9 cellular contexts compared by ENCODE assay signal in the genomic region with DNA sequence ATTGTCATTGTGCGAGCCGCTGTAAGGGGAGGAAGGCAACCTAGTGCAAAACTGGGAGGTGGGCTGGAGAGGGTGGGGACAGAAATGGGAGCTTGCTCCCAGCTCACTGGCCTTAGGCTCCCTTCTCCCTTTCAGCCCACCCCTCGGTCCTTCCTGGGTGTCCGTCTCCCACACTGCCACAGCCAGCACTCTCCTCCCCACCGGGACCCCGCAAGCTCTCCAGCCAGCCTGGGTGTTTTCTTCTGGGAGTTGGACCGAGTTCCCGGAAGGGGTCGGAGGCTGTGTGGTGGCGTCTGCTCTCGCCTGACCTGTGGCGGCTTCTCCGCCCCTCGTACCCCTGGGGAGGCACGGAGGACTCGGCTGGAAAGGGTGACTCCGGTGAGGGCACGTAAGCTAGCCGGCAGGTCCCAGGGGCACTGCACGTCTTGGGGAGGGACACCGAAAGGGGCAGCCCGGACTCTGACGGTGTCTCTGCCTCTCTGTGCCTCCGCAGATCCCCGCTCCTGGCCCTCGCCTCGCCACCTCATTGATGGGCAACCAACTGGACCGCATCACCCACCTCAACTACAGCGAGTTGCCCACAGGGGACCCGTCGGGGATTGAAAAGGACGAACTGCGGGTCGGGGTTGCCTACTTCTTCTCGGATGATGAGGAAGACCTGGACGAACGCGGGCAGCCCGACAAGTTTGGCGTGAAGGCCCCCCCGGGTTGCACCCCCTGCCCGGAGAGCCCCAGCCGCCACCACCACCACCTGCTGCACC. TPM values are rescaled to one million over a fixed set of nuclear protein-coding genes. Genes with fewer than 3 reads are reported as not detected.
DNase-seq lines count a peak whose midpoint lies in the region; ATAC-seq and TF ChIP-seq lines count a peak whose summit lies in the region.
"Had no signal": no experiment of that assay in that cellular context is flagged by ENCODE, and none has a peak within 500 bp of the region (broad histone marks: within the 10 kb centered on the region; RNA-seq: fewer than 3 reads in every experiment).

No MANE protein-coding gene starts in this region.

- intact Hi-C loops in PC-3 (cut with micrococcal nuclease) (loop anchor here (1.0 to 5.0 kb wide), 3 partner anchors 116 to 269 kb away; no protein-coding TSS in a partner anchor), heart left ventricle (cut with DNase I) (loop anchor here in 1 of 10 donors (2.0 to 10.0 kb wide), 3 partner anchors 205 to 941 kb away; no protein-coding TSS in a partner anchor), prostate gland (cut with DNase I) (no loop called here)

- H3K9ac ChIP-seq in PC-3 (ENCODE audit: low read length), result peak overlapping the region; percentile 85
- no peak overlapping the region for H3K9ac ChIP-seq in Karpas-422 (ENCODE audit: low read length)

- H2AFZ ChIP-seq in PC-3 (ENCODE audit: low read length) (peak overlapping the region; percentile 37; the same call in 1 of the 2 replicates), Karpas-422 (ENCODE audit: low read length) (no peak overlapping the region)

- TF ChIP-seq POLR2A in heart left ventricle (IDR thresholded peaks at IDR 0.05) (no peak), prostate gland (IDR thresholded peaks at IDR 0.05) (no peak)

- H3K9me2 ChIP-seq in PC-3 (replicated peaks; ENCODE audit: low read length), result no peaks in the 10 kb centered on the region
- H3K9me2 ChIP-seq in Karpas-422 (replicated peaks; ENCODE audit: insufficient read depth, low read length), result no peaks in the 10 kb centered on the region

- 0 out of 2 replicates have a peak, but pooled peaks have one; percentile 0 for ATAC-seq in PC-3
- ATAC-seq in heart left ventricle, result no peak
- ATAC-seq in HG02763 (IDR thresholded peaks at IDR 0.05; ENCODE audit: unreplicated experiment), result no peak
- no peak for ATAC-seq in activated CD8-positive, alpha-beta T cell treated with anti-CD3 and anti-CD28 coated beads, Interleukin-2, amount 10 ng/mL, durations not matched to agents 7 days and 5 days

- no peaks in the 10 kb centered on the region for H3K36me3 Mint-ChIP-seq in T-helper 2 cell treated with Interferon-gamma antibody and Interleukin-4, amounts not matched to agents 5 μg/mL and 100 μg/mL, for 36 hours (ENCODE audit: low read depth)
- H3K36me3 Mint-ChIP-seq in activated CD8-positive, alpha-beta T cell treated with anti-CD3 and anti-CD28 coated beads, Interleukin-2, amount 10 ng/mL, durations not matched to agents 7 days and 5 days (ENCODE audit: low read depth), result peaks cover 4% of the 10 kb centered on the region
- H3K36me3 Mint-ChIP-seq: IgD-negative memory B cell had no signal

- H3K4me1 Mint-ChIP-seq in T-helper 2 cell treated with Interferon-gamma antibody and Interleukin-4, amounts not matched to agents 5 μg/mL and 100 μg/mL, for 36 hours (ENCODE audit: low read depth), result no peaks in the 10 kb centered on the region
- H3K4me1 Mint-ChIP-seq in activated CD8-positive, alpha-beta T cell treated with anti-CD3 and anti-CD28 coated beads, Interleukin-2, amount 10 ng/mL, durations not matched to agents 7 days and 5 days (ENCODE audit: low read depth), result no peaks in the 10 kb centered on the region

- peaks cover 31% of the 10 kb centered on the region for H3K4me1 ChIP-seq in PC-3 (ENCODE audit: insufficient read depth, low read length)
- H3K4me1 ChIP-seq in heart left ventricle, result peaks cover 0 to 40% (median 20%) of the 10 kb centered on the region in 12 donors
- H3K4me1 ChIP-seq in prostate gland (replicated peaks), result no peaks in the 10 kb centered on the region
- no peaks in the 10 kb centered on the region for H3K4me1 ChIP-seq in Karpas-422 (ENCODE audit: low read length)

- WGBS in heart left ventricle, 4 donors, result 4% methylated on average over 22 to 43 of the region's 43 CpGs
- 4% methylated on average over 41 of the region's 43 CpGs for WGBS in prostate gland

- H3K4me3 ChIP-seq in PC-3 (ENCODE audit: low read length), result peak overlapping the region; percentile 91
- peak overlapping the region in 11 of 12 donors; percentile 34 to 64 (median 56) for H3K4me3 ChIP-seq in heart left ventricle
- H3K4me3 ChIP-seq in prostate gland, result peak overlapping the region; percentile 55 to 56
- no peak overlapping the region for H3K4me3 ChIP-seq in Karpas-422 (ENCODE audit: low read length)

- H3K27me3 ChIP-seq in PC-3 (ENCODE audit: low read length) (no peaks in the 10 kb centered on the region), heart left ventricle (peaks cover 4 to 67% (median 28%) of the 10 kb centered on the region in 9 donors), prostate gland (replicated peaks; ENCODE audit: insufficient read depth) (no peaks in the 10 kb centered on the region), Karpas-422 (ENCODE audit: low read length) (no peaks in the 10 kb centered on the region)

- no peaks in the 10 kb centered on the region for H3F3A ChIP-seq in PC-3 (ENCODE audit: low read length, unreplicated experiment)

- H3K9me3 ChIP-seq in PC-3 (ENCODE audit: low read length) (no peaks in the 10 kb centered on the region), heart left ventricle (no peaks in the 10 kb centered on the region), prostate gland (no peaks in the 10 kb centered on the region), Karpas-422 (ENCODE audit: low read length) (peaks cover 7% of the 10 kb centered on the region; the same call in 1 of the 2 replicates)

- peaks cover 61% of the 10 kb centered on the region for H3K27me3 Mint-ChIP-seq in T-helper 2 cell treated with Interferon-gamma antibody and Interleukin-4, amounts not matched to agents 5 μg/mL and 100 μg/mL, for 36 hours (ENCODE audit: low read depth)
- H3K27me3 Mint-ChIP-seq in activated CD8-positive, alpha-beta T cell treated with anti-CD3 and anti-CD28 coated beads, Interleukin-2, amount 10 ng/mL, durations not matched to agents 7 days and 5 days (ENCODE audit: low read depth), result peaks cover 50% of the 10 kb centered on the region

- no peak overlapping the region for H3K4me3 Mint-ChIP-seq in T-helper 2 cell treated with Interferon-gamma antibody and Interleukin-4, amounts not matched to agents 5 μg/mL and 100 μg/mL, for 36 hours
- H3K4me3 Mint-ChIP-seq in activated CD8-positive, alpha-beta T cell treated with anti-CD3 and anti-CD28 coated beads, Interleukin-2, amount 10 ng/mL, durations not matched to agents 7 days and 5 days, result no peak overlapping the region

- H3K79me2 ChIP-seq in PC-3 (ENCODE audit: low read length) (peaks cover 52% of the 10 kb centered on the region), Karpas-422 (ENCODE audit: low read length) (no peaks in the 10 kb centered on the region)

- TSS peak; percentile 8 for BruUV-seq in PC-3 (replicated peaks; lab: Mats Ljungman, UMichigan)

- POLR2A ChIA-PET in PC-3 (lab: Charles Lee; ENCODE audit: unreplicated experiment), result interaction anchor here (0.5 to 3.4 kb wide), 3 partner anchors 117 to 394 kb away, joined by 3 to 21 read pairs (median 5); no protein-coding TSS in a partner anchor
- POLR2A ChIA-PET in activated CD8-positive, alpha-beta T cell treated with anti-CD3 and anti-CD28 coated beads, Interleukin-2, amount 10 ng/mL, durations not matched to agents 7 days and 5 days (lab: Charles Lee), result no interaction called here

- no peaks in the 10 kb centered on the region for H3K9me3 Mint-ChIP-seq in T-helper 2 cell treated with Interferon-gamma antibody and Interleukin-4, amounts not matched to agents 5 μg/mL and 100 μg/mL, for 36 hours
- no peaks in the 10 kb centered on the region for H3K9me3 Mint-ChIP-seq in activated CD8-positive, alpha-beta T cell treated with anti-CD3 and anti-CD28 coated beads, Interleukin-2, amount 10 ng/mL, durations not matched to agents 7 days and 5 days (ENCODE audit: insufficient read depth)

- H4K20me1 ChIP-seq in PC-3 (ENCODE audit: low read length) (peaks cover 8% of the 10 kb centered on the region; the same call in 1 of the 2 replicates), Karpas-422 (ENCODE audit: insufficient read depth, low read depth, low read length) (no peaks in the 10 kb centered on the region)

- TF ChIP-seq CTCF in PC-3 (conservative IDR thresholded peaks at IDR 0.05; ENCODE audit: low read depth, low read length) (no peak), heart left ventricle (IDR thresholded peaks at IDR 0.05) (no peak), prostate gland (IDR thresholded peaks at IDR 0.05) (no peak)

- DNase-seq in DMS79 treated with DMSO at 0.1 percent for 48 hours (lab: John Stamatoyannopoulos, UW) (peak; percentile 48), PC-3 (peak; percentile 12), heart left ventricle (peak in 4 of 5 donors; percentile 9 to 54 (median 22)), prostate gland (ENCODE audit: low spot score) (peak; percentile 6), Karpas-422 (no peak)
- DNase-seq in T-helper 2 cell treated with Interferon-gamma antibody and Interleukin-4, amounts not matched to agents 5 μg/mL and 100 μg/mL, for 36 hours (ENCODE audit: low spot score), result no peak
- DNase-seq in activated CD8-positive, alpha-beta T cell treated with anti-CD3 and anti-CD28 coated beads, Interleukin-2, amount 10 ng/mL, durations not matched to agents 7 days and 5 days, result no peak

- peak overlapping the region; percentile 99 for H3K4me2 ChIP-seq in PC-3 (ENCODE audit: low read length)
- no peak overlapping the region for H3K4me2 ChIP-seq in Karpas-422 (ENCODE audit: low read depth, low read length, poor library complexity, severe bottlenecking)

- peak overlapping the region; percentile 84 for H3K27ac ChIP-seq in PC-3 (ENCODE audit: low read length)
- peak overlapping the region in 1 of 12 donors; percentile 90 for H3K27ac ChIP-seq in heart left ventricle
- H3K27ac ChIP-seq in prostate gland, result peak overlapping the region; percentile 82 to 86
- H3K27ac ChIP-seq in Karpas-422 (ENCODE audit: low read length), result no peak overlapping the region

- H3K27ac Mint-ChIP-seq in T-helper 2 cell treated with Interferon-gamma antibody and Interleukin-4, amounts not matched to agents 5 μg/mL and 100 μg/mL, for 36 hours, result no peak overlapping the region
- no peak overlapping the region for H3K27ac Mint-ChIP-seq in activated CD8-positive, alpha-beta T cell treated with anti-CD3 and anti-CD28 coated beads, Interleukin-2, amount 10 ng/mL, durations not matched to agents 7 days and 5 days

- CTCF ChIA-PET in PC-3 (lab: Charles Lee), result interaction anchor here (1.2 to 2.2 kb wide), 3 partner anchors 117 to 944 kb away, joined by 3 to 12 read pairs (median 10); no protein-coding TSS in a partner anchor
- CTCF ChIA-PET in activated CD8-positive, alpha-beta T cell treated with anti-CD3 and anti-CD28 coated beads, Interleukin-2, amount 10 ng/mL, durations not matched to agents 7 days and 5 days (lab: Charles Lee), result no interaction called here

- H3K36me3 ChIP-seq in PC-3 (ENCODE audit: low read depth, low read length), result no peaks in the 10 kb centered on the region
- H3K36me3 ChIP-seq in heart left ventricle, result no peaks in the 10 kb centered on the region
- no peaks in the 10 kb centered on the region for H3K36me3 ChIP-seq in prostate gland
- H3K36me3 ChIP-seq in Karpas-422 (ENCODE audit: insufficient read depth, low read length), result no peaks in the 10 kb centered on the region

RNA-seq across cellular contexts. Expression of gene LRATD1, which starts 1.1 kb away (rescaled TPM):
- total RNA-seq in PC-3 (2014; rRNA removed) (35.4 and 41.3 TPM in 2 replicates), heart left ventricle (1 to 10 TPM in 7 of 9 donors, under 1 TPM in 2; 0.07 to 4.6 (median 2.5) TPM), prostate gland (100 to 1,000 TPM; 123 to 129 TPM)
- under 1 TPM; 0.10 to 0.46 TPM for polyA plus RNA-seq in heart left ventricle
- not detected in 2 replicates for total RNA-seq in Karpas-422 (2014; rRNA removed; shearing (Covaris generic); ENCODE audit: low replicate concordance)
- not detected for total RNA-seq in activated CD8-positive, alpha-beta T cell treated with anti-CD3 and anti-CD28 coated beads, Interleukin-2, amount 10 ng/mL, durations not matched to agents 7 days and 5 days
- polyA plus RNA-seq: IgD-negative memory B cell had no signal

Comparison
In these comparisons a context has a peak if more than half of its experiments do, and no peak if none do; other contexts are left out.
1. DNase-seq: peak in DMS79 treated with DMSO at 0.1 percent for 48 hours (single experiment), PC-3 (single experiment), heart left ventricle (4 of 5) and prostate gland (single experiment); none in Karpas-422 (single experiment), T-helper 2 cell treated with Interferon-gamma antibody and Interleukin-4, amounts not matched to agents 5 μg/mL and 100 μg/mL, for 36 hours (single experiment) and activated CD8-positive, alpha-beta T cell treated with anti-CD3 and anti-CD28 coated beads, Interleukin-2, amount 10 ng/mL, durations not matched to agents 7 days and 5 days (single experiment).